In the genomic region with DNA sequence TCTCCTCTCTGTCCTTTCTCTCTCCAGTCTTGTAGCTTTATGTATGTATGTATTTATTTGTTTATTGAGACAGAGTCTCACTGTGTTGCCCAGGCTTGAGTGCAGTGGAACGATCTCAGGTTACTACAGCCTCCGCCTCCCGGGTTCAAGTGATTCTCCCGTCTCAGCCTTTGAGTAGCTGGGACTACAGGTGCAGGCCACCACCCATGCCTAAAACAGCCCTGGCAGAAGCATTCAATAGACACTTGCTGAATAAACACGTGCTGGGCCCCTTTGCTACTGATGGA, we compare ENCODE assay signal across 12 cellular contexts. TPM values are rescaled to one million over a fixed set of nuclear protein-coding genes. Genes with fewer than 3 reads are reported as not detected.
DNase-seq lines count a peak whose midpoint lies in the region; ATAC-seq and TF ChIP-seq lines count a peak whose summit lies in the region.
"Had no signal": no experiment of that assay in that cellular context is flagged by ENCODE, and none has a peak within 500 bp of the region (broad histone marks: within the 10 kb centered on the region; RNA-seq: fewer than 3 reads in every experiment).

No MANE protein-coding gene starts in this region.

- no peak overlapping the region for H4K91ac ChIP-seq in neuronal stem cell (ENCODE audit: low read depth, low read length, poor library complexity)

- peaks cover 27% of the 10 kb centered on the region for H3K4me1 Mint-ChIP-seq in T-helper 2 cell treated with Interferon-gamma antibody and Interleukin-4, amounts not matched to agents 5 μg/mL and 100 μg/mL, for 36 hours (ENCODE audit: low read depth)

- BruUV-seq in PC-3 (replicated peaks; lab: Mats Ljungman, UMichigan): no TSS peak

- H3K9ac ChIP-seq in PC-3 (ENCODE audit: low read length) (no peak overlapping the region), skeletal muscle satellite cell (ENCODE audit: low read depth, low read length) (no peak overlapping the region), neuronal stem cell (ENCODE audit: low read depth, low read length, poor library complexity) (no peak overlapping the region)

- peaks cover 36% of the 10 kb centered on the region for H3K36me3 Mint-ChIP-seq in T-helper 2 cell treated with Interferon-gamma antibody and Interleukin-4, amounts not matched to agents 5 μg/mL and 100 μg/mL, for 36 hours (ENCODE audit: low read depth)

- H2BK12ac ChIP-seq in neuronal stem cell (ENCODE audit: low read length): no peak overlapping the region

- H2AFZ ChIP-seq in PC-3 (ENCODE audit: low read length) (no peak overlapping the region), neuronal stem cell (ENCODE audit: low read length) (no peak overlapping the region)

- H3K79me1 ChIP-seq in neuronal stem cell (ENCODE audit: low read depth, low read length): peaks cover 9% of the 10 kb centered on the region

- no peak overlapping the region for H3K14ac ChIP-seq in neuronal stem cell (ENCODE audit: low read length)

- H3K23ac ChIP-seq in neuronal stem cell (ENCODE audit: low read depth, low read length, poor library complexity): no peak overlapping the region

- H3K4me3 ChIP-seq in PC-3 (ENCODE audit: low read length): peak overlapping the region; percentile 68
- H3K4me3 ChIP-seq in epithelial cell of proximal tubule (ENCODE audit: low read depth, low read length): peak overlapping the region; percentile 19
- peak overlapping the region; percentile 18 for H3K4me3 ChIP-seq in skeletal muscle satellite cell (ENCODE audit: low read length)
- no peak overlapping the region for H3K4me3 ChIP-seq in neuronal stem cell (ENCODE audit: low read length in 2 of 2)
- H3K4me3 ChIP-seq: body of pancreas had no signal

- peaks cover 9% of the 10 kb centered on the region; the same call in 1 of the 2 replicates for H3K36me3 ChIP-seq in PC-3 (ENCODE audit: low read depth, low read length)
- H3K36me3 ChIP-seq in skeletal muscle satellite cell (ENCODE audit: insufficient read depth, low read length): peaks cover 29% of the 10 kb centered on the region
- H3K36me3 ChIP-seq in neuronal stem cell (replicated peaks in 1 of 2; ENCODE audit: control insufficient read depth in 2 of 2, insufficient read depth in 2 of 2, low read length in 2 of 2): peaks cover 20 to 59% of the 10 kb centered on the region in 2 donors

- H3K4me1 ChIP-seq in PC-3 (ENCODE audit: insufficient read depth, low read length) (peaks cover 36% of the 10 kb centered on the region), skeletal muscle satellite cell (ENCODE audit: control insufficient read depth, insufficient read depth, low read length) (peaks cover 52% of the 10 kb centered on the region), neuronal stem cell (ENCODE audit: control insufficient read depth in 2 of 2, insufficient read depth in 1 of 2, low read depth in 1 of 2, low read length in 2 of 2) (peaks cover 11 to 15% of the 10 kb centered on the region in 2 donors)

- POLR2A ChIA-PET in PC-3 (lab: Charles Lee; ENCODE audit: unreplicated experiment): no interaction called here

- peak overlapping the region; percentile 92 for H3K4me2 ChIP-seq in PC-3 (ENCODE audit: low read length)
- peak overlapping the region; percentile 99 for H3K4me2 ChIP-seq in skeletal muscle satellite cell (ENCODE audit: low read length)
- no peak overlapping the region for H3K4me2 ChIP-seq in neuronal stem cell (ENCODE audit: insufficient read depth, low read length, poor library complexity, severe bottlenecking)

- H3K27ac Mint-ChIP-seq in T-helper 2 cell treated with Interferon-gamma antibody and Interleukin-4, amounts not matched to agents 5 μg/mL and 100 μg/mL, for 36 hours: no peak overlapping the region

- H3K4me3 Mint-ChIP-seq in T-helper 2 cell treated with Interferon-gamma antibody and Interleukin-4, amounts not matched to agents 5 μg/mL and 100 μg/mL, for 36 hours: peak overlapping the region; percentile 87

- peaks cover 26% of the 10 kb centered on the region for H4K20me1 ChIP-seq in PC-3 (ENCODE audit: low read length)

- no peak for TF ChIP-seq CTCF in PC-3 (conservative IDR thresholded peaks at IDR 0.05; ENCODE audit: low read depth, low read length)
- TF ChIP-seq CTCF in epithelial cell of proximal tubule (conservative IDR thresholded peaks at IDR 0.05; ENCODE audit: low read depth, low read length): no peak

- DNase-seq in T-helper 2 cell treated with Interferon-gamma antibody and Interleukin-4, amounts not matched to agents 5 μg/mL and 100 μg/mL, for 36 hours (ENCODE audit: low spot score): no peak
- DNase-seq in T-helper 2 cell: no peak
- DNase-seq in PC-3: no peak
- DNase-seq in epithelial cell of proximal tubule (ENCODE audit: low read depth): no peak
- no peak for DNase-seq in neuronal stem cell (ENCODE audit: low spot score)
- DNase-seq in NCI-H1092 (lab: John Stamatoyannopoulos, UW): no peak
- DNase-seq: body of pancreas, foreskin melanocyte, mesendoderm, NCI-H748 treated with DMSO at 0.1 percent for 48 hours had no signal

- H2BK15ac ChIP-seq in neuronal stem cell (ENCODE audit: low read length): no peak overlapping the region

- no peaks in the 10 kb centered on the region for H3F3A ChIP-seq in PC-3 (ENCODE audit: low read length, unreplicated experiment)

- H3K9me3 ChIP-seq in PC-3 (ENCODE audit: low read length) (no peaks in the 10 kb centered on the region), skeletal muscle satellite cell (replicated peaks; ENCODE audit: low read length) (no peaks in the 10 kb centered on the region), neuronal stem cell (replicated peaks in 1 of 2; ENCODE audit: control insufficient read depth in 2 of 2, insufficient read depth in 1 of 2, low read depth in 1 of 2, low read length in 2 of 2) (no peaks in the 10 kb centered on the region)
- H3K9me3 ChIP-seq: body of pancreas had no signal

- H3K9me3 Mint-ChIP-seq in T-helper 2 cell treated with Interferon-gamma antibody and Interleukin-4, amounts not matched to agents 5 μg/mL and 100 μg/mL, for 36 hours: no peaks in the 10 kb centered on the region

- no CpG with 5 or more reads among the region's 5 CpGs for WGBS in neuronal stem cell (ENCODE audit: extremely low coverage in 2 of 2, insufficient read length in 2 of 2, insufficient replicate concordance in 1 of 2), 2 donors

- no peak overlapping the region for H3K4ac ChIP-seq in neuronal stem cell (ENCODE audit: low read length)

- no peak overlapping the region for H2BK120ac ChIP-seq in neuronal stem cell (ENCODE audit: low read depth, low read length)

- H2AK5ac ChIP-seq in neuronal stem cell (ENCODE audit: low read depth, low read length): no peak overlapping the region

- intact Hi-C loops in PC-3 (cut with micrococcal nuclease): no loop called here

- H3K18ac ChIP-seq in neuronal stem cell (ENCODE audit: low read length): no peak overlapping the region

- H2BK5ac ChIP-seq in neuronal stem cell (ENCODE audit: low read length): no peak overlapping the region

- H4K8ac ChIP-seq in neuronal stem cell (ENCODE audit: low read depth, low read length): no peak overlapping the region

- H3K79me2 ChIP-seq in PC-3 (ENCODE audit: low read length): peaks cover 45% of the 10 kb centered on the region

- no peaks in the 10 kb centered on the region for H3K27me3 ChIP-seq in PC-3 (ENCODE audit: low read length)
- H3K27me3 ChIP-seq in skeletal muscle satellite cell (ENCODE audit: control insufficient read depth, insufficient read depth, low read length): no peaks in the 10 kb centered on the region
- no peaks in the 10 kb centered on the region for H3K27me3 ChIP-seq in neuronal stem cell (ENCODE audit: control insufficient read depth in 3 of 3, insufficient read depth in 3 of 3, low read depth in 1 of 3, low read length in 3 of 3)
- H3K27me3 ChIP-seq: body of pancreas had no signal

- no peak for ATAC-seq in PC-3
- ATAC-seq in GM19351 (IDR thresholded peaks at IDR 0.05; ENCODE audit: unreplicated experiment): no peak
- ATAC-seq: body of pancreas had no signal

- H3K27ac ChIP-seq in PC-3 (ENCODE audit: low read length) (no peak overlapping the region), neuronal stem cell (replicated peaks; ENCODE audit: low read length) (no peak overlapping the region)
- H3K27ac ChIP-seq: body of pancreas had no signal

- no peaks in the 10 kb centered on the region for H3K9me2 ChIP-seq in PC-3 (replicated peaks; ENCODE audit: low read length)

- CTCF ChIA-PET in PC-3 (lab: Charles Lee): no interaction called here

- H3K27me3 Mint-ChIP-seq in T-helper 2 cell treated with Interferon-gamma antibody and Interleukin-4, amounts not matched to agents 5 μg/mL and 100 μg/mL, for 36 hours (ENCODE audit: low read depth): no peaks in the 10 kb centered on the region

RNA-seq across cellular contexts. Expression of a gene that starts 2.5 kb away (rescaled TPM):
- 78.1 and 89.2 TPM in 2 replicates for total RNA-seq in PC-3 (2014; rRNA removed)
- 82.2 and 100 TPM in 2 replicates for total RNA-seq in epithelial cell of proximal tubule
- 68.4 and 73.2 TPM in 2 replicates for total RNA-seq in skeletal muscle satellite cell (2012; rRNA removed)
- 25.3 TPM for polyA plus RNA-seq in neuronal stem cell (2013, experiment 1 of 2)
- 24.8 TPM for polyA plus RNA-seq in neuronal stem cell (2013, experiment 2 of 2)

RNA-seq across cellular contexts. Expression of a gene that starts 10.7 kb away (rescaled TPM):
- 179 and 216 TPM in 2 replicates for total RNA-seq in PC-3 (2014; rRNA removed)
- total RNA-seq in epithelial cell of proximal tubule: 108 and 147 TPM in 2 replicates
- 267 and 303 TPM in 2 replicates for total RNA-seq in skeletal muscle satellite cell (2012; rRNA removed)
- 32.4 TPM for polyA plus RNA-seq in neuronal stem cell (2013, experiment 1 of 2)
- 31.9 TPM for polyA plus RNA-seq in neuronal stem cell (2013, experiment 2 of 2)

RNA-seq across cellular contexts. Expression of a gene that starts 56.5 kb away (rescaled TPM):
- total RNA-seq in PC-3 (2014; rRNA removed) (97.8 and 101 TPM in 2 replicates), epithelial cell of proximal tubule (53.6 and 63.2 TPM in 2 replicates)
- total RNA-seq in skeletal muscle satellite cell (2012; rRNA removed): 57.0 and 68.2 TPM in 2 replicates
- polyA plus RNA-seq in neuronal stem cell (2013, experiment 1 of 2): 35.1 TPM
- polyA plus RNA-seq in neuronal stem cell (2013, experiment 2 of 2): 33.9 TPM

Comparison
In these comparisons a context has a peak if more than half of its experiments do, and no peak if none do; other contexts are left out.
1. H3K4me3 ChIP-seq: peak in PC-3 (single experiment), epithelial cell of proximal tubule (single experiment) and skeletal muscle satellite cell (single experiment); none in neuronal stem cell (0 of 2).